13 cellular contexts compared by ENCODE assay signal in genomic region chr10:27158421-27158820, GRCh38. TPM values are rescaled to one million over a fixed set of nuclear protein-coding genes. Genes with fewer than 3 reads are reported as not detected.
A peak's percentile ranks its signal among the peaks of the same experiment; 100 is the strongest.
DNase-seq lines count a peak whose midpoint lies in the region; ATAC-seq, FAIRE-seq and TF ChIP-seq lines count a peak whose summit lies in the region.
"Had no signal": no experiment of that assay in that cellular context is flagged by ENCODE, and none has a peak within 500 bp of the region (broad histone marks: within the 10 kb centered on the region; RNA-seq: fewer than 3 reads in every experiment).

No MANE protein-coding gene starts in this region.

- H3K36me3 ChIP-seq in HepG2 (replicated peaks in 1 of 2; ENCODE audit: control insufficient read depth in 1 of 2, insufficient read depth in 2 of 2, low read length in 2 of 2) (peaks cover 3 to 28% of the 10 kb centered on the region in 2 experiments; a peak in 2 of 5 replicates), right lobe of liver (peaks cover 0 to 27% (median 7%) of the 10 kb centered on the region in 4 donors), GM12878 (ENCODE audit: control insufficient read depth in 2 of 2, insufficient read depth in 2 of 2, low read length in 1 of 2) (peaks cover 2 to 20% of the 10 kb centered on the region in 2 experiments), esophagus squamous epithelium (peaks cover 0 to 51% (median 4%) of the 10 kb centered on the region in 3 donors)

- no peaks in the 10 kb centered on the region; the same call in 1 of the 2 replicates for H4K20me1 ChIP-seq in HepG2 (ENCODE audit: insufficient read depth, low read length)
- no peaks in the 10 kb centered on the region for H4K20me1 ChIP-seq in GM12878 (ENCODE audit: control insufficient read depth, insufficient read depth)

- H2AFZ ChIP-seq in HepG2 (ENCODE audit: low read length) (no peak overlapping the region), GM12878 (ENCODE audit: control insufficient read depth, low read depth, low read length) (no peak overlapping the region)

- TF ChIP-seq RAD21 in HepG2 (CRISPR knock-in tag; IDR thresholded peaks at IDR 0.05) (no peak), GM12878 (IDR thresholded peaks at IDR 0.05; ENCODE audit: insufficient read depth, low read depth, low read length) (no peak)

- peak overlapping the region; percentile 58; the same call in 1 of the 2 replicates for H3K27ac Mint-ChIP-seq in HFFc6

- H3K9ac ChIP-seq in HepG2 (ENCODE audit: insufficient read depth, low read depth, low read length) (no peak overlapping the region), GM12878 (ENCODE audit: control insufficient read depth, insufficient read depth, low read length) (peak overlapping the region; percentile 20; the same call in 1 of the 2 replicates)

- no peaks in the 10 kb centered on the region for H3K9me3 Mint-ChIP-seq in HFFc6

- RAD21 ChIA-PET in GM12878 (lab: Charles Lee; ENCODE audit: unreplicated experiment) = no interaction called here

- no peak for FAIRE-seq in HepG2 (lab: Jason Lieb, UNC)
- no peak for FAIRE-seq in GM12878 (lab: Jason Lieb, UNC)
- FAIRE-seq: TTC549 had no signal

- H3K27ac ChIP-seq in HepG2 (ENCODE audit: extremely low read length, insufficient read depth, low read length) = no peak overlapping the region
- no peak overlapping the region for H3K27ac ChIP-seq in right lobe of liver
- H3K27ac ChIP-seq in GM12878 (ENCODE audit: control insufficient read depth, insufficient read depth) = no peak overlapping the region
- no peak overlapping the region for H3K27ac ChIP-seq in esophagus squamous epithelium
- H3K27ac ChIP-seq: C4-2B, heart left ventricle, psoas muscle, testis had no signal

- no peak for TF ChIP-seq EP300 in HepG2 (IDR thresholded peaks at IDR 0.05; ENCODE audit: low read depth in 2 of 2, low read length in 2 of 2)
- no peak for TF ChIP-seq EP300 in HepG2 (CRISPR knock-in tag; IDR thresholded peaks at IDR 0.05; ENCODE audit: borderline replicate concordance)
- no peak for TF ChIP-seq EP300 in GM12878 (IDR thresholded peaks at IDR 0.05; ENCODE audit: borderline replicate concordance in 1 of 2, control insufficient read depth in 1 of 2, low read depth in 2 of 2, low read length in 2 of 2)

- in situ Hi-C loops in HepG2 (cut with HindIII; ENCODE audit: extremely low pct_ligation_motif_present, low pct_unique_long_range_greater_than_20kb) = no loop called here
- in situ Hi-C loops in GM12878 (cut with MboI) = no loop called here

- no peak overlapping the region for H3K4me2 ChIP-seq in HepG2 (ENCODE audit: low read depth, low read length)
- peak overlapping the region; percentile 50 for H3K4me2 ChIP-seq in GM12878 (ENCODE audit: control insufficient read depth, insufficient read depth)

- BruUV-seq in HepG2 (replicated peaks; lab: Mats Ljungman, UMichigan) = no TSS peak
- no TSS peak for BruUV-seq in GM12878 (replicated peaks; lab: Mats Ljungman, UMichigan)

- intact Hi-C loops in HepG2 (cut with micrococcal nuclease; ENCODE audit: unreplicated experiment) (loop anchor here (10.0 kb wide), 1 partner anchor 464 kb away; the partner anchor contains the start of gene PDSS1), right lobe of liver (cut with DNase I) (no loop called here), GM12878 (cut with micrococcal nuclease; ENCODE audit: unreplicated experiment) (loop anchor here (5.0 to 10.0 kb wide), 2 partner anchors 349 to 1376 kb away; partner anchors contain the start of gene WAC), esophagus squamous epithelium (cut with DNase I) (no loop called here)

- peaks cover 20% of the 10 kb centered on the region for H3K4me1 Mint-ChIP-seq in HFFc6 (ENCODE audit: low read depth)

- ATAC-seq in HepG2 = no peak
- ATAC-seq in right lobe of liver = no peak
- no peak for ATAC-seq in GM12878
- ATAC-seq: heart left ventricle, psoas muscle had no signal

- H3K4me1 ChIP-seq in HepG2 (ENCODE audit: insufficient read depth, low read length) (peaks cover 23% of the 10 kb centered on the region), right lobe of liver (peaks cover 0 to under 1% (median 0%) of the 10 kb centered on the region in 4 donors), GM12878 (ENCODE audit: control insufficient read depth, insufficient read depth, low read length) (no peaks in the 10 kb centered on the region; the same call in 1 of the 2 replicates), esophagus squamous epithelium (peaks cover 0 to 24% (median 3%) of the 10 kb centered on the region in 3 donors)
- H3K4me1 ChIP-seq: psoas muscle had no signal

- TF ChIP-seq CTCF in HepG2 (CRISPR knock-in tag; IDR thresholded peaks at IDR 0.05) (no peak), right lobe of liver (IDR thresholded peaks at IDR 0.05) (no peak), HFFc6 (IDR thresholded peaks at IDR 0.05) (no peak), GM12878 (IDR thresholded peaks at IDR 0.05 in 2 of 3, conservative IDR thresholded peaks at IDR 0.05 in 1 of 3; ENCODE audit: control insufficient read depth in 2 of 3, extremely low read depth in 1 of 3, insufficient read depth in 1 of 3, low read depth in 3 of 3, low read length in 3 of 3) (no peak), esophagus squamous epithelium (IDR thresholded peaks at IDR 0.05) (no peak)

- POLR2A ChIA-PET in HepG2 (lab: Yijun Ruan, JAX) (no interaction called here), GM12878 (lab: Charles Lee) (no interaction called here)

- TF ChIP-seq POLR2A in HepG2 (IDR thresholded peaks at IDR 0.05; ENCODE audit: insufficient read depth in 1 of 2, low read depth in 2 of 2, low read length in 2 of 2) (no peak), right lobe of liver (IDR thresholded peaks at IDR 0.05) (no peak), GM12878 (IDR thresholded peaks at IDR 0.05; ENCODE audit: low read depth, low read length) (no peak), esophagus squamous epithelium (IDR thresholded peaks at IDR 0.05) (no peak)

- DNase-seq in HepG2 (ENCODE audit: low spot score) (peak; percentile 13), right lobe of liver (no peak), HFFc6 (no peak), GM12878 (ENCODE audit: low read depth, low spot score) (no peak), NCI-H226 (no peak), esophagus squamous epithelium (lab: John Stamatoyannopoulos, UW) (no peak), NCI-H345 (lab: John Stamatoyannopoulos, UW) (no peak)
- DNase-seq: heart left ventricle, NCI-H2081 treated with DMSO at 0.1 percent for 48 hours, psoas muscle had no signal

- H3K4me3 ChIP-seq in HepG2 (replicated peaks in 1 of 3; ENCODE audit: insufficient read depth in 1 of 3, low read depth in 2 of 3, low read length in 3 of 3) (no peak overlapping the region), right lobe of liver (no peak overlapping the region), GM12878 (0 out of 2 replicates have a peak overlapping the region, but pooled peaks have one; percentile 33), esophagus squamous epithelium (no peak overlapping the region)
- H3K4me3 ChIP-seq: heart left ventricle, psoas muscle, testis had no signal

- CTCF ChIA-PET in HepG2 (lab: Yijun Ruan, JAX; ENCODE audit: low intra/inter-chr PET ratio, low total read pairs) (no interaction called here), GM12878 (lab: Yijun Ruan, JAX) (interaction anchor here (1.8 kb wide), 1 partner anchor 65 kb away, joined by 8 read pairs; no protein-coding TSS in a partner anchor)

- no peaks in the 10 kb centered on the region; a peak in 1 of 5 replicates for H3K27me3 ChIP-seq in HepG2 (ENCODE audit: control insufficient read depth in 1 of 2, insufficient read depth in 2 of 2, low read length in 2 of 2)
- no peaks in the 10 kb centered on the region for H3K27me3 ChIP-seq in right lobe of liver
- H3K27me3 ChIP-seq in GM12878 (replicated peaks in 1 of 2; ENCODE audit: control insufficient read depth in 2 of 2, insufficient read depth in 2 of 2, low read length in 1 of 2) = no peaks in the 10 kb centered on the region
- H3K27me3 ChIP-seq in esophagus squamous epithelium = no peaks in the 10 kb centered on the region
- H3K27me3 ChIP-seq: heart left ventricle, testis had no signal

- SMC1A ChIA-PET in GM12878 (lab: Charles Lee; ENCODE audit: uncharacterized antibody, unreplicated experiment) = interaction anchor here (0.7 to 1.6 kb wide), 4 partner anchors 12 to 432 kb away, joined by 3 to 6 read pairs (median 4); no protein-coding TSS in a partner anchor

- peaks cover 22% of the 10 kb centered on the region for H3K36me3 Mint-ChIP-seq in HFFc6 (ENCODE audit: low read depth)

- H3K79me2 ChIP-seq in HepG2 (ENCODE audit: insufficient read depth, low read length) (peaks cover 40% of the 10 kb centered on the region), GM12878 (ENCODE audit: control insufficient read depth, insufficient read depth, low read length) (peaks cover 56% of the 10 kb centered on the region)

- H3K9me3 ChIP-seq in HepG2 (ENCODE audit: low read length) (no peaks in the 10 kb centered on the region), right lobe of liver (no peaks in the 10 kb centered on the region), GM12878 (replicated peaks; ENCODE audit: control insufficient read depth, insufficient read depth, low read length) (no peaks in the 10 kb centered on the region), esophagus squamous epithelium (no peaks in the 10 kb centered on the region)
- H3K9me3 ChIP-seq: heart left ventricle, psoas muscle, testis had no signal

- no peak overlapping the region for H3K4me3 Mint-ChIP-seq in HFFc6

- peaks cover 13% of the 10 kb centered on the region for H3K27me3 Mint-ChIP-seq in HFFc6 (ENCODE audit: insufficient read depth)

RNA-seq across cellular contexts. Expression of gene MASTL, which starts 3.3 kb away (rescaled TPM):
- total RNA-seq in HepG2 (2016; rRNA removed; fragmentation: Illumina TruSeq; extraction: Trizol) (18.0 and 24.3 TPM in 2 replicates), right lobe of liver (1 to 10 TPM; 1.8 to 3.7 (median 2.8) TPM), GM12878 (2014; rRNA removed) (28.1 and 31.6 TPM in 2 replicates), GM12878 (2014; rRNA removed; fragmentation: Illumina TruSeq; extraction: Trizol) (36.9 and 38.6 TPM in 2 replicates), GM12878 (2021) (17.8 and 18.3 TPM in 2 replicates), esophagus squamous epithelium (10 to 100 TPM in 1 of 4 donors, 1 to 10 TPM in 3; 3.8 to 13.8 (median 7.5) TPM)
- total RNA-seq in HepG2 (2016; cell fraction: cytosol; rRNA removed; fragmentation: Illumina TruSeq; extraction: Trizol; ENCODE audit: low read depth) = 19.9 and 22.9 TPM in 2 replicates
- total RNA-seq in HepG2 (2016; cell fraction: insoluble cytoplasmic fraction; rRNA removed; fragmentation: Illumina TruSeq; extraction: Trizol) = 18.3 and 24.2 TPM in 2 replicates
- 17.1 and 20.3 TPM in 2 replicates for total RNA-seq in HepG2 (2016; cell fraction: membrane; rRNA removed; fragmentation: Illumina TruSeq; extraction: Trizol)
- 15.3 and 17.7 TPM in 2 replicates for total RNA-seq in HepG2 (2016; cell fraction: nucleus; rRNA removed; fragmentation: Illumina TruSeq; extraction: Trizol)
- polyA plus RNA-seq in HepG2 (2011; rRNA removed) (3.8 and 6.0 TPM in 2 replicates), GM12878 (2011; rRNA removed) (24.2 and 38.4 TPM in 2 replicates), GM12878 (2014; fragmentation: Illumina TruSeq; extraction: Trizol) (32.7 and 37.0 TPM in 2 replicates), GM12878 (2014; fragmentation: Nextera tagmentation; extraction: Ambion mirVana) (1 to 10 TPM; 7.1 to 9.7 TPM), GM12878 (2014; rRNA removed) (18.7 and 23.3 TPM in 2 replicates), GM12878 (2016; fragmentation: Nextera tagmentation; extraction: Ambion mirVana) (10 to 100 TPM; 18.1 to 19.2 TPM)
- 2.2 and 3.0 TPM in 2 replicates for polyA plus RNA-seq in HepG2 (2011; cell fraction: cytosol; rRNA removed)
- polyA plus RNA-seq in HepG2 (2011; cell fraction: nucleus; rRNA removed) = 3.0 and 3.2 TPM in 2 replicates
- polyA plus RNA-seq in HepG2 (2012) = 4.3 and 7.4 TPM in 2 replicates
- polyA plus RNA-seq in HepG2 (2016; cell fraction: cytosol; fragmentation: Illumina TruSeq; extraction: Trizol; ENCODE audit: low read depth) = 0.82 and 1.1 TPM in 2 replicates
- polyA plus RNA-seq in HepG2 (2016; cell fraction: insoluble cytoplasmic fraction; fragmentation: Illumina TruSeq; extraction: Trizol; ENCODE audit: low read depth) = 20.7 and 22.2 TPM in 2 replicates
- 2.2 and 3.2 TPM in 2 replicates for polyA plus RNA-seq in HepG2 (2016; cell fraction: membrane; fragmentation: Illumina TruSeq; extraction: Trizol; ENCODE audit: low read depth)
- 18.2 and 18.3 TPM in 2 replicates for polyA plus RNA-seq in HepG2 (2016; cell fraction: nucleus; fragmentation: Illumina TruSeq; extraction: Trizol; ENCODE audit: insufficient read depth, low read depth)
- polyA minus RNA-seq in HepG2 (2011; rRNA and poly(A)+ RNA removed; ENCODE audit: low replicate concordance) = 3.3 and 5.4 TPM in 2 replicates
- 4.7 and 4.8 TPM in 2 replicates for polyA minus RNA-seq in HepG2 (2011; cell fraction: cytosol; rRNA and poly(A)+ RNA removed)
- polyA minus RNA-seq in HepG2 (2011; cell fraction: nucleus; rRNA and poly(A)+ RNA removed) = 8.1 and 8.8 TPM in 2 replicates
- total RNA-seq in HFFc6 (2021; fragmentation: NEBNext Ultra II Directional; extraction: Animal tissue kit (Norgen Biotek cat#: 25700)) = 10 to 100 TPM in 5 of 6 experiments, 1 to 10 TPM in 1; 8.2 to 14.3 (median 13.0) TPM
- total RNA-seq in GM12878 (2013; cell fraction: nucleolus; rRNA removed) = 48.6 and 52.7 TPM in 2 replicates
- polyA plus RNA-seq in GM12878 (2011; ENCODE audit: low read depth) = 6.0 TPM
- 11.0 and 12.9 TPM in 2 replicates for polyA plus RNA-seq in GM12878 (2011; cell fraction: cytosol; rRNA removed)
- 11.9 and 13.8 TPM in 2 replicates for polyA plus RNA-seq in GM12878 (2011; cell fraction: nucleus; rRNA removed)
- polyA plus RNA-seq in GM12878 (2012) = 9.6 and 13.5 TPM in 2 replicates
- polyA minus RNA-seq in GM12878 (2011; rRNA and poly(A)+ RNA removed) = 19.7 and 26.3 TPM in 2 replicates
- polyA minus RNA-seq in GM12878 (2011; cell fraction: cytosol; rRNA and poly(A)+ RNA removed) = 8.6 and 12.8 TPM in 2 replicates
- 7.7 and 13.0 TPM in 2 replicates for polyA minus RNA-seq in GM12878 (2011; cell fraction: nucleus; rRNA and poly(A)+ RNA removed)

RNA-seq across cellular contexts. Expression of gene YME1L1, which starts 4.2 kb away (rescaled TPM):
- 117 and 164 TPM in 2 replicates for total RNA-seq in HepG2 (2016; rRNA removed; fragmentation: Illumina TruSeq; extraction: Trizol)
- total RNA-seq in HepG2 (2016; cell fraction: cytosol; rRNA removed; fragmentation: Illumina TruSeq; extraction: Trizol; ENCODE audit: low read depth) = 15.1 and 18.9 TPM in 2 replicates
- 116 and 168 TPM in 2 replicates for total RNA-seq in HepG2 (2016; cell fraction: insoluble cytoplasmic fraction; rRNA removed; fragmentation: Illumina TruSeq; extraction: Trizol)
- 46.8 and 51.8 TPM in 2 replicates for total RNA-seq in HepG2 (2016; cell fraction: membrane; rRNA removed; fragmentation: Illumina TruSeq; extraction: Trizol)
- total RNA-seq in HepG2 (2016; cell fraction: nucleus; rRNA removed; fragmentation: Illumina TruSeq; extraction: Trizol) = 70.0 and 76.8 TPM in 2 replicates
- polyA plus RNA-seq in HepG2 (2011; rRNA removed) = 43.9 and 47.1 TPM in 2 replicates
- 22.0 and 32.9 TPM in 2 replicates for polyA plus RNA-seq in HepG2 (2011; cell fraction: cytosol; rRNA removed)
- 23.3 and 29.8 TPM in 2 replicates for polyA plus RNA-seq in HepG2 (2011; cell fraction: nucleus; rRNA removed)
- polyA plus RNA-seq in HepG2 (2012) = 62.1 and 65.7 TPM in 2 replicates
- 8.6 and 8.8 TPM in 2 replicates for polyA plus RNA-seq in HepG2 (2016; cell fraction: cytosol; fragmentation: Illumina TruSeq; extraction: Trizol; ENCODE audit: low read depth)
- polyA plus RNA-seq in HepG2 (2016; cell fraction: insoluble cytoplasmic fraction; fragmentation: Illumina TruSeq; extraction: Trizol; ENCODE audit: low read depth) = 116 and 123 TPM in 2 replicates
- 21.6 and 24.5 TPM in 2 replicates for polyA plus RNA-seq in HepG2 (2016; cell fraction: membrane; fragmentation: Illumina TruSeq; extraction: Trizol; ENCODE audit: low read depth)
- 62.1 and 66.3 TPM in 2 replicates for polyA plus RNA-seq in HepG2 (2016; cell fraction: nucleus; fragmentation: Illumina TruSeq; extraction: Trizol; ENCODE audit: insufficient read depth, low read depth)
- polyA minus RNA-seq in HepG2 (2011; rRNA and poly(A)+ RNA removed; ENCODE audit: low replicate concordance) = 19.9 and 23.3 TPM in 2 replicates
- 46.6 and 49.3 TPM in 2 replicates for polyA minus RNA-seq in HepG2 (2011; cell fraction: cytosol; rRNA and poly(A)+ RNA removed)
- 50.5 and 56.8 TPM in 2 replicates for polyA minus RNA-seq in HepG2 (2011; cell fraction: nucleus; rRNA and poly(A)+ RNA removed)
- total RNA-seq in right lobe of liver = 10 to 100 TPM; 41.1 to 64.2 (median 53.8) TPM
- 100 to 1,000 TPM; 130 to 148 (median 135) TPM for total RNA-seq in HFFc6 (2021; fragmentation: NEBNext Ultra II Directional; extraction: Animal tissue kit (Norgen Biotek cat#: 25700))
- total RNA-seq in GM12878 (2013; cell fraction: nucleolus; rRNA removed) = 76.9 and 78.0 TPM in 2 replicates
- total RNA-seq in GM12878 (2014; rRNA removed) = 87.8 and 102 TPM in 2 replicates
- 92.8 and 96.3 TPM in 2 replicates for total RNA-seq in GM12878 (2014; rRNA removed; fragmentation: Illumina TruSeq; extraction: Trizol)
- total RNA-seq in GM12878 (2021) = 82.7 and 87.8 TPM in 2 replicates
- polyA plus RNA-seq in GM12878 (2011; ENCODE audit: low read depth) = 47.7 TPM
- polyA plus RNA-seq in GM12878 (2011; rRNA removed) = 87.0 and 142 TPM in 2 replicates
- polyA plus RNA-seq in GM12878 (2011; cell fraction: cytosol; rRNA removed) = 30.5 and 32.6 TPM in 2 replicates
- 26.1 and 26.7 TPM in 2 replicates for polyA plus RNA-seq in GM12878 (2011; cell fraction: nucleus; rRNA removed)
- polyA plus RNA-seq in GM12878 (2012) = 62.4 and 66.9 TPM in 2 replicates
- 97.5 and 105 TPM in 2 replicates for polyA plus RNA-seq in GM12878 (2014; fragmentation: Illumina TruSeq; extraction: Trizol)
- polyA plus RNA-seq in GM12878 (2014; fragmentation: Nextera tagmentation; extraction: Ambion mirVana) = 10 to 100 TPM; 26.1 to 33.3 TPM
- polyA plus RNA-seq in GM12878 (2014; rRNA removed) = 52.2 and 58.8 TPM in 2 replicates
- 100 to 1,000 TPM; 105 to 115 TPM for polyA plus RNA-seq in GM12878 (2016; fragmentation: Nextera tagmentation; extraction: Ambion mirVana)
- polyA minus RNA-seq in GM12878 (2011; rRNA and poly(A)+ RNA removed) = 57.8 and 58.6 TPM in 2 replicates
- polyA minus RNA-seq in GM12878 (2011; cell fraction: cytosol; rRNA and poly(A)+ RNA removed) = 21.9 and 25.4 TPM in 2 replicates
- 25.9 and 36.9 TPM in 2 replicates for polyA minus RNA-seq in GM12878 (2011; cell fraction: nucleus; rRNA and poly(A)+ RNA removed)
- 10 to 100 TPM; 45.1 to 78.5 (median 67.3) TPM for total RNA-seq in esophagus squamous epithelium

RNA-seq across cellular contexts. Expression of gene ANKRD26, which starts 58.1 kb away (rescaled TPM):
- 9.6 and 10.0 TPM in 2 replicates for total RNA-seq in HepG2 (2016; rRNA removed; fragmentation: Illumina TruSeq; extraction: Trizol)
- 8.7 and 9.8 TPM in 2 replicates for total RNA-seq in HepG2 (2016; cell fraction: cytosol; rRNA removed; fragmentation: Illumina TruSeq; extraction: Trizol; ENCODE audit: low read depth)
- total RNA-seq in HepG2 (2016; cell fraction: insoluble cytoplasmic fraction; rRNA removed; fragmentation: Illumina TruSeq; extraction: Trizol) = 8.4 and 9.2 TPM in 2 replicates
- 4.1 and 5.3 TPM in 2 replicates for total RNA-seq in HepG2 (2016; cell fraction: membrane; rRNA removed; fragmentation: Illumina TruSeq; extraction: Trizol)
- 20.1 and 21.8 TPM in 2 replicates for total RNA-seq in HepG2 (2016; cell fraction: nucleus; rRNA removed; fragmentation: Illumina TruSeq; extraction: Trizol)
- polyA plus RNA-seq in HepG2 (2011; rRNA removed) = 1.3 and 1.5 TPM in 2 replicates
- polyA plus RNA-seq in HepG2 (2011; cell fraction: cytosol; rRNA removed) = 0.44 and 0.54 TPM in 2 replicates
- 1.5 and 2.0 TPM in 2 replicates for polyA plus RNA-seq in HepG2 (2011; cell fraction: nucleus; rRNA removed)
- 2.6 and 3.9 TPM in 2 replicates for polyA plus RNA-seq in HepG2 (2012)
- 0.20 and 0.49 TPM in 2 replicates for polyA plus RNA-seq in HepG2 (2016; cell fraction: cytosol; fragmentation: Illumina TruSeq; extraction: Trizol; ENCODE audit: low read depth)
- polyA plus RNA-seq in HepG2 (2016; cell fraction: insoluble cytoplasmic fraction; fragmentation: Illumina TruSeq; extraction: Trizol; ENCODE audit: low read depth) = 4.7 and 5.0 TPM in 2 replicates
- 0.33 and 0.58 TPM in 2 replicates for polyA plus RNA-seq in HepG2 (2016; cell fraction: membrane; fragmentation: Illumina TruSeq; extraction: Trizol; ENCODE audit: low read depth)
- 12.1 and 15.0 TPM in 2 replicates for polyA plus RNA-seq in HepG2 (2016; cell fraction: nucleus; fragmentation: Illumina TruSeq; extraction: Trizol; ENCODE audit: insufficient read depth, low read depth)
- 1.2 and 1.4 TPM in 2 replicates for polyA minus RNA-seq in HepG2 (2011; rRNA and poly(A)+ RNA removed; ENCODE audit: low replicate concordance)
- 1.9 and 2.4 TPM in 2 replicates for polyA minus RNA-seq in HepG2 (2011; cell fraction: cytosol; rRNA and poly(A)+ RNA removed)
- polyA minus RNA-seq in HepG2 (2011; cell fraction: nucleus; rRNA and poly(A)+ RNA removed) = 19.6 and 21.6 TPM in 2 replicates
- 1 to 10 TPM; 2.1 to 4.3 (median 3.4) TPM for total RNA-seq in right lobe of liver
- total RNA-seq in HFFc6 (2021; fragmentation: NEBNext Ultra II Directional; extraction: Animal tissue kit (Norgen Biotek cat#: 25700)) = 1 to 10 TPM; 7.1 to 8.7 (median 7.7) TPM
- 66.0 and 68.2 TPM in 2 replicates for total RNA-seq in GM12878 (2013; cell fraction: nucleolus; rRNA removed)
- total RNA-seq in GM12878 (2014; rRNA removed) = 5.5 and 6.8 TPM in 2 replicates
- 11.1 and 12.0 TPM in 2 replicates for total RNA-seq in GM12878 (2014; rRNA removed; fragmentation: Illumina TruSeq; extraction: Trizol)
- total RNA-seq in GM12878 (2021) = 4.8 and 6.1 TPM in 2 replicates
- polyA plus RNA-seq in GM12878 (2011; ENCODE audit: low read depth) = 2.7 TPM
- 2.6 and 4.6 TPM in 2 replicates for polyA plus RNA-seq in GM12878 (2011; rRNA removed)
- 0.48 and 0.70 TPM in 2 replicates for polyA plus RNA-seq in GM12878 (2011; cell fraction: cytosol; rRNA removed)
- 2.3 and 3.7 TPM in 2 replicates for polyA plus RNA-seq in GM12878 (2011; cell fraction: nucleus; rRNA removed)
- polyA plus RNA-seq in GM12878 (2012) = 3.8 and 5.0 TPM in 2 replicates
- polyA plus RNA-seq in GM12878 (2014; fragmentation: Illumina TruSeq; extraction: Trizol) = 5.8 and 7.1 TPM in 2 replicates
- 1 to 10 TPM; 2.3 to 3.4 TPM for polyA plus RNA-seq in GM12878 (2014; fragmentation: Nextera tagmentation; extraction: Ambion mirVana)
- 2.7 and 3.2 TPM in 2 replicates for polyA plus RNA-seq in GM12878 (2014; rRNA removed)
- 1 to 10 TPM; 5.3 to 6.1 TPM for polyA plus RNA-seq in GM12878 (2016; fragmentation: Nextera tagmentation; extraction: Ambion mirVana)
- 3.8 and 6.2 TPM in 2 replicates for polyA minus RNA-seq in GM12878 (2011; rRNA and poly(A)+ RNA removed)
- 0.94 and 1.1 TPM in 2 replicates for polyA minus RNA-seq in GM12878 (2011; cell fraction: cytosol; rRNA and poly(A)+ RNA removed)
- polyA minus RNA-seq in GM12878 (2011; cell fraction: nucleus; rRNA and poly(A)+ RNA removed) = 4.1 and 6.2 TPM in 2 replicates
- total RNA-seq in esophagus squamous epithelium = 1 to 10 TPM; 2.5 to 6.9 (median 5.0) TPM

Comparison
In these comparisons a context has a peak if more than half of its experiments do, and no peak if none do; other contexts are left out.
1. intact Hi-C loops: an anchor here in HepG2 (10.0 kb wide) and GM12878 (5.0 to 10.0 kb wide); none called in right lobe of liver and esophagus squamous epithelium.